Comparison of ENCODE assay signal across 24 cellular contexts in genomic region chr4:8084031-8084660, GRCh38.
DNase-seq lines count a peak whose midpoint lies in the region; ATAC-seq, FAIRE-seq and TF ChIP-seq lines count a peak whose summit lies in the region.
"Had no signal": no experiment of that assay in that cellular context is flagged by ENCODE, and none has a peak within 500 bp of the region (broad histone marks: within the 10 kb centered on the region; RNA-seq: fewer than 3 reads in every experiment).

No MANE protein-coding gene starts in this region.

- in situ Hi-C loops in gastrocnemius medialis (cut with MboI; ENCODE audit: low sequenced_read_pairs in 4 of 4) = no loop called here

- H3K4me3 ChIP-seq in lower lobe of right lung = no peak overlapping the region
- no peak overlapping the region for H3K4me3 ChIP-seq in osteoblast (ENCODE audit: insufficient read depth, low read length)
- H3K4me3 ChIP-seq in gastrocnemius medialis = no peak overlapping the region
- H3K4me3 ChIP-seq in lower leg skin (ENCODE audit: low read depth, poor library complexity, severe bottlenecking) = no peak overlapping the region
- H3K4me3 ChIP-seq: A549; BLaER1 treated with 17β-estradiol and CSF1 and Interleukin-3, amounts not matched to agents 10 nM and 100 nM had no signal

- DNase-seq in Right ventricle myocardium superior = peak; percentile 30
- DNase-seq in left cardiac atrium = no peak
- peak; percentile 18 for DNase-seq in lower lobe of right lung
- DNase-seq in osteoblast (ENCODE audit: insufficient read length, low spot score, missing footprints) = peak; percentile 62
- no peak for DNase-seq in gastrocnemius medialis
- DNase-seq in urothelium cell line (ENCODE audit: low spot score) = no peak
- DNase-seq in lower leg skin (ENCODE audit: low spot score in 2 of 2) = no peak
- no peak for DNase-seq in stimulated activated naive CD4-positive, alpha-beta T cell treated with Interleukin-2 at 50 U/mL for 16 hours (lab: John Stamatoyannopoulos, UW)
- DNase-seq: 8988T; ACHN; AML-193; BE2C; Calu3; CD4-positive, alpha-beta memory T cell; COR-L47; DMS79 treated with DMSO at 0.1 percent for 48 hours; GF-D8; GOT3; HCEC 1CT had no signal

- H3K27ac ChIP-seq in lower lobe of right lung (no peak overlapping the region), osteoblast (ENCODE audit: low read depth, low read length) (no peak overlapping the region), gastrocnemius medialis (peak overlapping the region; percentile 4 to 74 (median 39))
- H3K27ac ChIP-seq: A549; BLaER1 treated with 17β-estradiol and CSF1 and Interleukin-3, amounts not matched to agents 10 nM and 100 nM had no signal

- H3K9me3 ChIP-seq in lower lobe of right lung (no peaks in the 10 kb centered on the region), osteoblast (ENCODE audit: low read depth, low read length) (no peaks in the 10 kb centered on the region), gastrocnemius medialis (no peaks in the 10 kb centered on the region)
- H3K9me3 ChIP-seq: A549, BE2C had no signal

- ATAC-seq in Right ventricle myocardium superior (ENCODE audit: poor library complexity) = no peak
- no peak for ATAC-seq in left cardiac atrium
- ATAC-seq in lower lobe of right lung = no peak
- no peak for ATAC-seq in gastrocnemius medialis
- ATAC-seq: A549 had no signal

- H3K79me2 ChIP-seq in osteoblast (ENCODE audit: insufficient read depth, low read length) = no peaks in the 10 kb centered on the region

- no peaks in the 10 kb centered on the region for H4K20me1 ChIP-seq in osteoblast (ENCODE audit: insufficient read depth, low read length)

- H3K36me3 ChIP-seq in lower lobe of right lung = no peaks in the 10 kb centered on the region
- no peaks in the 10 kb centered on the region for H3K36me3 ChIP-seq in osteoblast (ENCODE audit: insufficient read depth, low read length)
- H3K36me3 ChIP-seq in gastrocnemius medialis = peaks cover 0 to 32% of the 10 kb centered on the region in 2 donors
- H3K36me3 ChIP-seq: BE2C; BLaER1 treated with 17β-estradiol and CSF1 and Interleukin-3, amounts not matched to agents 10 nM and 100 nM had no signal

- TF ChIP-seq CTCF in lower lobe of right lung (IDR thresholded peaks at IDR 0.05) = no peak
- TF ChIP-seq CTCF in osteoblast (IDR thresholded peaks at IDR 0.05; ENCODE audit: extremely low read depth, low read depth, low read length) = no peak
- TF ChIP-seq CTCF in gastrocnemius medialis (IDR thresholded peaks at IDR 0.05 in 4 of 5, conservative IDR thresholded peaks at IDR 0.05 in 1 of 5) = no peak
- TF ChIP-seq CTCF in lower leg skin (IDR thresholded peaks at IDR 0.05) = no peak

- H3K4me2 ChIP-seq in osteoblast (ENCODE audit: insufficient read depth, low read length) = no peak overlapping the region
- H3K4me2 ChIP-seq: A549 had no signal

- 86 to 87% methylated on average over 15 of the region's 17 CpGs for WGBS in lower leg skin, 2 donors

- no peak for FAIRE-seq in urothelium cell line (lab: Jason Lieb, UNC)
- FAIRE-seq: A549, GM12891, GM18507, H54 had no signal

- H3K27me3 ChIP-seq in lower lobe of right lung (ENCODE audit: low read depth) = no peaks in the 10 kb centered on the region
- peaks cover 16% of the 10 kb centered on the region for H3K27me3 ChIP-seq in osteoblast (ENCODE audit: insufficient read depth, low read length)
- no peaks in the 10 kb centered on the region for H3K27me3 ChIP-seq in gastrocnemius medialis
- H3K27me3 ChIP-seq: BE2C had no signal

- H2AFZ ChIP-seq in osteoblast (ENCODE audit: low read length) = no peak overlapping the region

- H3K4me1 ChIP-seq in lower lobe of right lung (no peaks in the 10 kb centered on the region), osteoblast (ENCODE audit: insufficient read depth, low read length) (no peaks in the 10 kb centered on the region), gastrocnemius medialis (peaks cover 4 to 5% of the 10 kb centered on the region in 2 donors)
- H3K4me1 ChIP-seq: A549 had no signal

- no peak for TF ChIP-seq POLR2A in gastrocnemius medialis (IDR thresholded peaks at IDR 0.05)
- TF ChIP-seq POLR2A in lower leg skin (IDR thresholded peaks at IDR 0.05) = no peak

- intact Hi-C loops in Right ventricle myocardium superior (cut with DNase I) (no loop called here), left cardiac atrium (cut with DNase I) (no loop called here), lower lobe of right lung (cut with DNase I) (no loop called here), gastrocnemius medialis (cut with DNase I; ENCODE audit: low total_unique reads) (no loop called here), lower leg skin (cut with DNase I; ENCODE audit: low total_unique reads) (no loop called here)

Comparison
In these comparisons a context has a peak if more than half of its experiments do, and no peak if none do; other contexts are left out.
1. DNase-seq: peak in Right ventricle myocardium superior (single experiment), lower lobe of right lung (single experiment) and osteoblast (single experiment); none in left cardiac atrium (single experiment), gastrocnemius medialis (0 of 2), urothelium cell line (single experiment), lower leg skin (0 of 2) and stimulated activated naive CD4-positive, alpha-beta T cell treated with Interleukin-2 at 50 U/mL for 16 hours (single experiment).
2. H3K27ac ChIP-seq: peak in gastrocnemius medialis (4 of 4); none in lower lobe of right lung (single experiment) and osteoblast (single experiment).